Comparison of ENCODE assay signal across 10 cellular contexts in the genomic region with DNA sequence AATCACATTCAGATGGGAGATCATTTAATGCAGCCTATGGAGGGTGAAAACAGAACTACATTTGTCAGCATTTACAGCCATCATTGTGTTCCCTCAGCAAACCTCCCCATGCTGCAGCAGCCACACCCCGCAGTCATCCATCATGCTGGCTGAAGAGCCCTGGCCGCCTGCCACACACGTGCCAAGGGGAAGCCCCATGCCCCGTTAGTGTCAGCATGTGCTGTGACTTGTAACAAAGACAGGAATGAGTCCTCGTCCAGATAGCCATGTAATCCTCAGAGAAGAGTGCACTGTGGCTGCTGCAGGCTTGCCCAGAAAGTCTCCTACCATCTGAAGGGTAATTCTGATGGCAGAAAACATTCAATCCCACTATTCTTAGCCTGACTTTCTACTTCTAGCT.
DNase-seq lines count a peak whose midpoint lies in the region; ATAC-seq and TF ChIP-seq lines count a peak whose summit lies in the region.
"Had no signal": no experiment of that assay in that cellular context is flagged by ENCODE, and none has a peak within 500 bp of the region (broad histone marks: within the 10 kb centered on the region; RNA-seq: fewer than 3 reads in every experiment).

No MANE protein-coding gene starts in this region.

- H3K36me3 Mint-ChIP-seq in activated naive CD8-positive, alpha-beta T cell treated with anti-CD3 and anti-CD28 coated beads for 36 hours: no peaks in the 10 kb centered on the region

- H2AFZ ChIP-seq in OCI-LY3 (ENCODE audit: low read depth, low read length): no peak overlapping the region
- no peak overlapping the region for H2AFZ ChIP-seq in smooth muscle cell (ENCODE audit: low read depth)

- H3K4me3 Mint-ChIP-seq in activated naive CD8-positive, alpha-beta T cell treated with anti-CD3 and anti-CD28 coated beads for 36 hours: no peak overlapping the region
- H3K4me3 Mint-ChIP-seq: activated CD4-positive, alpha-beta memory T cell treated with anti-CD3 and anti-CD28 coated beads, Interleukin-2, amount 10 ng/mL, durations not matched to agents 7 days and 5 days had no signal

- no peaks in the 10 kb centered on the region for H3F3A ChIP-seq in smooth muscle cell (ENCODE audit: low read depth)

- peaks cover 2% of the 10 kb centered on the region for H3K9me3 Mint-ChIP-seq in activated naive CD8-positive, alpha-beta T cell treated with anti-CD3 and anti-CD28 coated beads for 36 hours

- H3K4me1 ChIP-seq in BE2C (no peaks in the 10 kb centered on the region), OCI-LY3 (ENCODE audit: low read length) (peaks cover 7% of the 10 kb centered on the region), smooth muscle cell (ENCODE audit: low read depth) (no peaks in the 10 kb centered on the region)

- peak; percentile 55 for DNase-seq in BE2C
- no peak for DNase-seq in left lobe of liver (ENCODE audit: low spot score)
- no peak for DNase-seq in smooth muscle cell (lab: John Stamatoyannopoulos, UW; ENCODE audit: unreplicated experiment)
- DNase-seq in KBM-7: no peak
- DNase-seq in activated naive CD8-positive, alpha-beta T cell treated with anti-CD3 and anti-CD28 coated beads for 36 hours: no peak
- DNase-seq: activated CD4-positive, alpha-beta memory T cell treated with anti-CD3 and anti-CD28 coated beads, Interleukin-2, amount 10 ng/mL, durations not matched to agents 7 days and 5 days; MV-4-11 had no signal

- in situ Hi-C loops in KBM-7 (cut with MboI; ENCODE audit: low pct_unique_long_range_greater_than_20kb, low sequenced_read_pairs): no loop called here

- no peak overlapping the region for H3K27ac ChIP-seq in OCI-LY3 (ENCODE audit: low read length)
- H3K27ac ChIP-seq in smooth muscle cell (ENCODE audit: low read depth): no peak overlapping the region

- H3K36me3 ChIP-seq in BE2C (no peaks in the 10 kb centered on the region), OCI-LY3 (replicated peaks; ENCODE audit: low read depth, low read length) (no peaks in the 10 kb centered on the region), smooth muscle cell (ENCODE audit: low read depth) (no peaks in the 10 kb centered on the region)

- TF ChIP-seq CTCF in BE2C (IDR thresholded peaks at IDR 0.05; ENCODE audit: low read depth, low read length) (no peak), OCI-LY3 (IDR thresholded peaks at IDR 0.05; ENCODE audit: low read depth, low read length) (no peak), smooth muscle cell (IDR thresholded peaks at IDR 0.05; ENCODE audit: borderline replicate concordance, insufficient read depth, poor library complexity, severe bottlenecking) (no peak)

- H4K20me1 ChIP-seq in OCI-LY3 (ENCODE audit: insufficient read depth, low read length) (no peaks in the 10 kb centered on the region), smooth muscle cell (ENCODE audit: low read depth) (no peaks in the 10 kb centered on the region)

- no peaks in the 10 kb centered on the region for H3K27me3 ChIP-seq in BE2C
- no peaks in the 10 kb centered on the region for H3K27me3 ChIP-seq in OCI-LY3 (ENCODE audit: low read depth, low read length)
- H3K27me3 ChIP-seq in smooth muscle cell (ENCODE audit: low read depth): no peaks in the 10 kb centered on the region

- H3K4me2 ChIP-seq in OCI-LY3 (ENCODE audit: low read length): peak overlapping the region; percentile 19
- H3K4me2 ChIP-seq in smooth muscle cell: no peak overlapping the region

- no peaks in the 10 kb centered on the region; the same call in 1 of the 2 replicates for H3K9me3 ChIP-seq in BE2C
- H3K9me3 ChIP-seq in OCI-LY3 (ENCODE audit: insufficient read depth, low read length): no peaks in the 10 kb centered on the region
- no peaks in the 10 kb centered on the region for H3K9me3 ChIP-seq in smooth muscle cell (replicated peaks; ENCODE audit: low read depth)

- H3K27me3 Mint-ChIP-seq in activated naive CD8-positive, alpha-beta T cell treated with anti-CD3 and anti-CD28 coated beads for 36 hours: no peaks in the 10 kb centered on the region
- H3K27me3 Mint-ChIP-seq: activated CD4-positive, alpha-beta memory T cell treated with anti-CD3 and anti-CD28 coated beads, Interleukin-2, amount 10 ng/mL, durations not matched to agents 7 days and 5 days had no signal

- no peaks in the 10 kb centered on the region for H3K4me1 Mint-ChIP-seq in activated naive CD8-positive, alpha-beta T cell treated with anti-CD3 and anti-CD28 coated beads for 36 hours
- H3K4me1 Mint-ChIP-seq: activated CD4-positive, alpha-beta memory T cell treated with anti-CD3 and anti-CD28 coated beads, Interleukin-2, amount 10 ng/mL, durations not matched to agents 7 days and 5 days had no signal

- ATAC-seq in GM21390 (IDR thresholded peaks at IDR 0.05; ENCODE audit: unreplicated experiment): peak; percentile 76
- ATAC-seq in left lobe of liver: peak; percentile 26
- ATAC-seq in GM18517 (IDR thresholded peaks at IDR 0.05; ENCODE audit: unreplicated experiment): no peak

- 47% methylated on average over 5 of the region's 5 CpGs for WGBS in smooth muscle cell (ENCODE audit: low lambda C conversion rate)

- no peak overlapping the region for H3K27ac Mint-ChIP-seq in activated naive CD8-positive, alpha-beta T cell treated with anti-CD3 and anti-CD28 coated beads for 36 hours
- H3K27ac Mint-ChIP-seq: activated CD4-positive, alpha-beta memory T cell treated with anti-CD3 and anti-CD28 coated beads, Interleukin-2, amount 10 ng/mL, durations not matched to agents 7 days and 5 days had no signal

- H3K4me3 ChIP-seq in BE2C (ENCODE audit: low read depth, low read length) (no peak overlapping the region), OCI-LY3 (ENCODE audit: low read length) (no peak overlapping the region), smooth muscle cell (no peak overlapping the region)

- H3K9ac ChIP-seq in OCI-LY3 (ENCODE audit: low read length): no peak overlapping the region
- H3K9ac ChIP-seq in smooth muscle cell (ENCODE audit: low read depth): no peak overlapping the region

- H3K79me2 ChIP-seq in OCI-LY3 (ENCODE audit: low read length) (no peaks in the 10 kb centered on the region), smooth muscle cell (ENCODE audit: low read depth) (no peaks in the 10 kb centered on the region)
